Comparison of ENCODE assay signal across 10 cellular contexts in the genomic region with DNA sequence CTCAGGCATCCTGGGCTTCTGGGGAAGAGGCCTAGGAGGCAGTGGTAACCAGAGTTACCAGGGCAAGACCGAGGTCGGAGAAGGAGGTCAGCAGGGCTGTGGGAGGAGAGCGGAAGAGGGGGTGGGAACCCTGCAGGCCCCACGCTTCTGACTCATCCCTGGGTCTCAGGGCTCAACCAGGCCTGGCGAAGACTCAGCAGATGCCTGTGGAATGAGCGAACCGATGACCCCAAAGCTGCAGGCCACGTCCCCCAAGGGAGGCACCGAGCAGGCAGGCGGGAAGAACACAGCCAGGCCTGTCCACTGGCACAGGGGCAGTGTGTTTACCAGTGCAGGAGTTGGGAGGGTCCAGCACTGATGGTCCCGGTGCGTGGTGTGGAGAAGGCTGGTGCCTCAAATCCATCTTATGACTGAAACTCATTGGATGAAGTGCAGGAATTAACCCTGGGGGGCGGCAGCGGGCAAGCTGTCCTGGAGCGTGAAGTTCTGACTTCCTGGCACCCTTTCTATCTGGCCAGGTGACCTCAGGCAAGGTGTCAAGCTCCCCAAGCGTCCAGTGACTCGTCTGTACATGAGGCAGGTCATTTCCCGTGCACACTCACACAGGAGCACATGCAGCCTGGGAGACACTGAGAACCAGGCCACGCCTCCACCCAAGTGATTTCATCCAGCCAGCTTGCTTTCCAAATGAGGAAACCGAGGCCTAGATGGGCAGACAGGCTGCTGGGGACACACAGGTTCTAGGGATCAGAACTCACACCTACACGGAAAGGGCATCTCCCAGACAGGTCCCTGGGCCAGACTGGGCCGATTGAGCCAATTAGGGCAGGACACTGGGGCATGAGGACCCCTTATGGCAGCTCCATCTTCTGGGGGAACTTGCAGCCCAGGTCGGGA.
DNase-seq lines count a peak whose midpoint lies in the region; ATAC-seq lines count a peak whose summit lies in the region.
"Had no signal": no experiment of that assay in that cellular context is flagged by ENCODE, and none has a peak within 500 bp of the region (broad histone marks: within the 10 kb centered on the region; RNA-seq: fewer than 3 reads in every experiment).

No MANE protein-coding gene starts in this region.

- WGBS in GM23248 (ENCODE audit: low coverage in 1 of 2, low lambda C conversion rate in 2 of 2, missing lambda C conversion rate in 2 of 2), 2 experiments = 16 to 17% methylated on average over 23 of the region's 23 CpGs

- H3K27me3 ChIP-seq in GM23248 (replicated peaks; ENCODE audit: insufficient read depth) = no peaks in the 10 kb centered on the region

- POLR2A ChIA-PET in activated CD4-positive, alpha-beta T cell treated with anti-CD3 and anti-CD28 coated beads, Interleukin-2, amount 10 ng/mL, durations not matched to agents 7 days and 5 days (lab: Charles Lee) = no interaction called here

- in situ Hi-C loops in GM23248 (cut with MboI) = no loop called here

- no peaks in the 10 kb centered on the region for H3K9me3 ChIP-seq in GM23248 (ENCODE audit: low read depth)

- peak overlapping the region; percentile 90 for H3K9ac ChIP-seq in GM23248

- H2AFZ ChIP-seq in GM23248 = no peak overlapping the region
- H2AFZ ChIP-seq: PC-9 had no signal

- no peak overlapping the region for H3K4me3 Mint-ChIP-seq in activated CD4-positive, alpha-beta T cell treated with anti-CD3 and anti-CD28 coated beads, Interleukin-2, amount 10 ng/mL, durations not matched to agents 7 days and 5 days

- DNase-seq in GM23248 (peak; percentile 99), brain pericyte (ENCODE audit: low read depth, low spot score) (peak; percentile 83), left colon (peak; percentile 39 to 57), substantia nigra (lab: John Stamatoyannopoulos, UW) (no peak)
- DNase-seq in activated CD4-positive, alpha-beta T cell treated with anti-CD3 and anti-CD28 coated beads, Interleukin-2, amount 10 ng/mL, durations not matched to agents 7 days and 5 days = no peak
- DNase-seq in activated naive CD4-positive, alpha-beta T cell treated with Interleukin-2 at 50 U/mL for 16 hours = no peak
- DNase-seq: effector CD8-positive, alpha-beta T cell; PC-9 had no signal

- H3F3A ChIP-seq in GM23248 (ENCODE audit: insufficient read depth) = peaks cover 19% of the 10 kb centered on the region; the same call in 1 of the 2 replicates

- no peaks in the 10 kb centered on the region for H3K9me3 Mint-ChIP-seq in activated CD4-positive, alpha-beta T cell treated with anti-CD3 and anti-CD28 coated beads, Interleukin-2, amount 10 ng/mL, durations not matched to agents 7 days and 5 days

- intact Hi-C loops in left colon (cut with DNase I, micrococcal nuclease) = no loop called here

- H3K9me2 ChIP-seq in GM23248 (ENCODE audit: insufficient read depth) = no peaks in the 10 kb centered on the region

- no peaks in the 10 kb centered on the region for H3K27me3 Mint-ChIP-seq in activated CD4-positive, alpha-beta T cell treated with anti-CD3 and anti-CD28 coated beads, Interleukin-2, amount 10 ng/mL, durations not matched to agents 7 days and 5 days

- no peaks in the 10 kb centered on the region for H3K4me1 Mint-ChIP-seq in activated CD4-positive, alpha-beta T cell treated with anti-CD3 and anti-CD28 coated beads, Interleukin-2, amount 10 ng/mL, durations not matched to agents 7 days and 5 days

- H3K27ac ChIP-seq in GM23248 = peak overlapping the region; percentile 99
- H3K27ac ChIP-seq in skin epidermis = peak overlapping the region in 15 of 21 experiments; percentile 13 to 85 (median 62)
- H3K27ac ChIP-seq in substantia nigra (ENCODE audit: low read depth, low read length, poor library complexity, severe bottlenecking) = no peak overlapping the region
- H3K27ac ChIP-seq: PC-9 had no signal

- H3K4me1 ChIP-seq in GM23248 (ENCODE audit: insufficient read depth) = peaks cover 32% of the 10 kb centered on the region

- H3K4me3 ChIP-seq in GM23248 (peak overlapping the region; percentile 39; the same call in 1 of the 2 replicates), skin epidermis (no peak overlapping the region)
- H3K4me3 ChIP-seq: PC-9 had no signal

- H3K79me2 ChIP-seq in GM23248 (ENCODE audit: insufficient read depth) = peaks cover 71% of the 10 kb centered on the region

- no peak overlapping the region for H3K27ac Mint-ChIP-seq in activated CD4-positive, alpha-beta T cell treated with anti-CD3 and anti-CD28 coated beads, Interleukin-2, amount 10 ng/mL, durations not matched to agents 7 days and 5 days

- ATAC-seq in left colon (no peak), HG02610 (IDR thresholded peaks at IDR 0.05; ENCODE audit: unreplicated experiment) (no peak)

- peak overlapping the region; percentile 62 for H3K4me2 ChIP-seq in GM23248 (ENCODE audit: unreplicated experiment)
- H3K4me2 ChIP-seq: PC-9 had no signal

- CTCF ChIA-PET in activated CD4-positive, alpha-beta T cell treated with anti-CD3 and anti-CD28 coated beads, Interleukin-2, amount 10 ng/mL, durations not matched to agents 7 days and 5 days (lab: Charles Lee) = no interaction called here

- H3K36me3 ChIP-seq in GM23248 (ENCODE audit: low read depth) = no peaks in the 10 kb centered on the region

- no peaks in the 10 kb centered on the region for H4K20me1 ChIP-seq in GM23248 (ENCODE audit: insufficient read depth)

- no peaks in the 10 kb centered on the region for H3K36me3 Mint-ChIP-seq in activated CD4-positive, alpha-beta T cell treated with anti-CD3 and anti-CD28 coated beads, Interleukin-2, amount 10 ng/mL, durations not matched to agents 7 days and 5 days (ENCODE audit: low read depth)

Comparison
In these comparisons a context has a peak if more than half of its experiments do, and no peak if none do; other contexts are left out.
1. DNase-seq: peak in GM23248 (single experiment), brain pericyte (single experiment) and left colon (2 of 2); none in activated CD4-positive, alpha-beta T cell treated with anti-CD3 and anti-CD28 coated beads, Interleukin-2, amount 10 ng/mL, durations not matched to agents 7 days and 5 days (single experiment), activated naive CD4-positive, alpha-beta T cell treated with Interleukin-2 at 50 U/mL for 16 hours (single experiment) and substantia nigra (0 of 49).